ENCODE assay signal across 14 cellular contexts in the genomic region with DNA sequence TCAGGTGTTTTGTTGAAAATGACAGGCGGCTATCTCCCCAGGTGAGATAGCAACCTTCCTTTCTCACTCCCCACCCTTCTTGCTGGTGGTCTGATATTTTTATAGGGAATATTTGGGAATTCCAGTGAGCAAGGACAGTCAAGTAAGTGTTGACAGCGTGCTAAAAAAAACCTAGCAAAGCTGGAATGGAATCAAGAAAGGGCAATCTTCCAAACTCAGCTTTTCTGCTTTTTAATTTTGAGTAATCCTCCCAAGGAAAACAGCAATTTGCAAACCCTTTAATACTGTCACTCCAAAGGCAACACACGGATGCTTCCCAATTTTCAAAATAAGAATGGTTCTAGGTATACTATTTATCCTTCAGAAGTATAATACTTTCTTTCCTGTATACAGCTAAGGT.
"Had no signal": no experiment of that assay in that cellular context is flagged by ENCODE, and none has a peak within 500 bp of the region (broad histone marks: within the 10 kb centered on the region; RNA-seq: fewer than 3 reads in every experiment).

No MANE protein-coding gene starts in this region.

- H3K4me1 ChIP-seq: vagina had no signal

- H3K27ac ChIP-seq: colonic mucosa, ovary, vagina had no signal

- H3K9me3 ChIP-seq: colonic mucosa, gastroesophageal sphincter, ovary, tibial artery, vagina had no signal

- H3K36me3 ChIP-seq: colonic mucosa, ovary, vagina had no signal

- H3K4me3 ChIP-seq: colonic mucosa, gastroesophageal sphincter, lung, ovary, tibial artery, vagina had no signal

- DNase-seq: activated CD4-positive, alpha-beta T cell treated with anti-CD3 and anti-CD28 coated beads, Interleukin-2, amount 50 U/mL, for 1 hour; activated naive CD8-positive, alpha-beta T cell treated with anti-CD3 and anti-CD28 coated beads, Interleukin-2, amount 10 ng/mL, durations not matched to agents 7 days and 5 days; aorta; colonic mucosa; effector CD4-positive, alpha-beta T cell; left colon; midbrain; ovary; stimulated activated CD4-positive, alpha-beta T cell treated with anti-CD3 and anti-CD28 coated beads, Interleukin-2, amount 100 ng/mL, for 48 hours; stimulated activated naive B cell treated with anti-CD40 and anti-IgM and Interleukin-4, amounts not matched to agents 10 μg/mL and 1 μg/mL and 100 μg/mL, for 72 hours; tibial artery had no signal

- H3K27me3 ChIP-seq: colonic mucosa, gastroesophageal sphincter, ovary, tibial artery, vagina had no signal

- ATAC-seq: gastroesophageal sphincter; left colon; stimulated activated naive B cell treated with anti-CD40 and anti-IgM and Interleukin-4, amounts not matched to agents 10 μg/mL and 1 μg/mL and 100 μg/mL, for 72 hours had no signal
